ENCODE assay signal across 8 cellular contexts in genomic region chr1:181128592-181129497, GRCh38. TPM values are rescaled to one million over a fixed set of nuclear protein-coding genes. Genes with fewer than 3 reads are reported as not detected.
DNase-seq lines count a peak whose midpoint lies in the region; ATAC-seq, FAIRE-seq and TF ChIP-seq lines count a peak whose summit lies in the region.

No MANE protein-coding gene starts in this region.

- no peak for TF ChIP-seq CTCF in HEK293 (tag by site-specific recombination; IDR thresholded peaks at IDR 0.05)

- FAIRE-seq in GM18507 (lab: Jason Lieb, UNC): peak; percentile 78

- no peaks in the 10 kb centered on the region for H3K36me3 ChIP-seq in HEK293 (ENCODE audit: control insufficient read depth in 2 of 2, insufficient read depth in 1 of 2, low read length in 2 of 2)

- H3K27me3 Mint-ChIP-seq in natural killer cell treated with Interleukin-12 subunit alpha and Interleukin-12 subunit beta and Interleukin-15 and Interleukin-18, amount 100 ng/mL, for 72 hours: peaks cover 0 to 10% of the 10 kb centered on the region in 2 donors

- peaks cover 31 to 40% of the 10 kb centered on the region in 2 donors for H3K4me1 Mint-ChIP-seq in natural killer cell treated with Interleukin-12 subunit alpha and Interleukin-12 subunit beta and Interleukin-15 and Interleukin-18, amount 100 ng/mL, for 72 hours (ENCODE audit: low read depth in 2 of 2)

- H3K27ac ChIP-seq in HEK293 (ENCODE audit: extremely low read depth, low read depth, low read length): no peak overlapping the region

- peak in 1 of 2 donors; percentile 34 for ATAC-seq in natural killer cell treated with Interleukin-12 subunit alpha and Interleukin-12 subunit beta and Interleukin-15 and Interleukin-18, amount 100 ng/mL, for 72 hours

- H3K4me3 Mint-ChIP-seq in natural killer cell treated with Interleukin-12 subunit alpha and Interleukin-12 subunit beta and Interleukin-15 and Interleukin-18, amount 100 ng/mL, for 72 hours: peak overlapping the region; percentile 35

- DNase-seq in GM18507 (ENCODE audit: extremely low spot score, insufficient read length, low read depth) (no peak), NCI-H1092 treated with DMSO at 0.1 percent for 48 hours (lab: John Stamatoyannopoulos, UW) (peak; percentile 49), astrocyte of the hippocampus (ENCODE audit: low read depth, low spot score) (peak; percentile 36), AG08396 (ENCODE audit: low spot score) (no peak), GM03348 (ENCODE audit: low spot score) (no peak)
- no peak for DNase-seq in natural killer cell treated with Interleukin-12 subunit alpha and Interleukin-12 subunit beta and Interleukin-15 and Interleukin-18, amount 100 ng/mL, for 72 hours (ENCODE audit: low spot score)
- no peak for DNase-seq in NK-92 treated with Interleukin-12 subunit alpha and Interleukin-12 subunit beta, amount 100 ng/mL, for 24 hours (lab: John Stamatoyannopoulos, UW)

- peak overlapping the region; percentile 16 to 24 for H3K27ac Mint-ChIP-seq in natural killer cell treated with Interleukin-12 subunit alpha and Interleukin-12 subunit beta and Interleukin-15 and Interleukin-18, amount 100 ng/mL, for 72 hours

- CTCF ChIA-PET in HEK293 (lab: Yijun Ruan, JAX): interaction anchor here (0.6 to 0.9 kb wide), 4 partner anchors 12 to 96 kb away, joined by 3 to 8 read pairs (median 6); no protein-coding TSS in a partner anchor

- POLR2A ChIA-PET in HEK293 (lab: Yijun Ruan, JAX): interaction anchor here (0.5 to 4.2 kb wide), 4 partner anchors 24 to 39 kb away, joined by 3 to 39 read pairs (median 15); partner anchors contain the start of gene IER5

- H3K4me3 ChIP-seq in HEK293 (ENCODE audit: low read depth, low read length): no peak overlapping the region

- no peaks in the 10 kb centered on the region for H3K36me3 Mint-ChIP-seq in natural killer cell treated with Interleukin-12 subunit alpha and Interleukin-12 subunit beta and Interleukin-15 and Interleukin-18, amount 100 ng/mL, for 72 hours

- H3K9me3 Mint-ChIP-seq in natural killer cell treated with Interleukin-12 subunit alpha and Interleukin-12 subunit beta and Interleukin-15 and Interleukin-18, amount 100 ng/mL, for 72 hours: no peaks in the 10 kb centered on the region

- H3K9me3 ChIP-seq in HEK293 (ENCODE audit: control insufficient read depth, insufficient read depth, low read depth, low read length): no peaks in the 10 kb centered on the region

- peaks cover 3% of the 10 kb centered on the region; the same call in 1 of the 2 replicates for H3K4me1 ChIP-seq in HEK293 (ENCODE audit: control insufficient read depth, insufficient read depth, low read length)

TF ChIP-seq in HEK293, 187 proteins besides CTCF, POLR2A, EP300 and RAD21:
- TF ChIP-seq ZNF335 (tag by site-specific recombination; conservative IDR thresholded peaks at IDR 0.05) (peak; percentile 70), ZNF830 (tag by site-specific recombination; IDR thresholded peaks at IDR 0.05; ENCODE audit: low read depth) (no peak), ZBTB8A (tag by site-specific recombination; IDR thresholded peaks at IDR 0.05) (0 out of 2 replicates have a peak, but pooled peaks have one; percentile 23), ZFHX2 (tag by site-specific recombination; conservative IDR thresholded peaks at IDR 0.05) (peak; percentile 52), ZNF155 (tag by site-specific recombination; IDR thresholded peaks at IDR 0.05) (no peak), SCRT1 (tag by site-specific recombination; IDR thresholded peaks at IDR 0.05; ENCODE audit: borderline replicate concordance) (no peak), ZBTB17 (tag by site-specific recombination; IDR thresholded peaks at IDR 0.05) (0 out of 2 replicates have a peak, but pooled peaks have one; percentile 29), ZIC2 (tag by site-specific recombination; IDR thresholded peaks at IDR 0.05) (peak; percentile 82), ZNF843 (tag by site-specific recombination; IDR thresholded peaks at IDR 0.05) (no peak), PRDM1 (tag by site-specific recombination; IDR thresholded peaks at IDR 0.05) (peak; percentile 52; the same call in 1 of the 2 replicates)
- TF ChIP-seq, protein P1, sequence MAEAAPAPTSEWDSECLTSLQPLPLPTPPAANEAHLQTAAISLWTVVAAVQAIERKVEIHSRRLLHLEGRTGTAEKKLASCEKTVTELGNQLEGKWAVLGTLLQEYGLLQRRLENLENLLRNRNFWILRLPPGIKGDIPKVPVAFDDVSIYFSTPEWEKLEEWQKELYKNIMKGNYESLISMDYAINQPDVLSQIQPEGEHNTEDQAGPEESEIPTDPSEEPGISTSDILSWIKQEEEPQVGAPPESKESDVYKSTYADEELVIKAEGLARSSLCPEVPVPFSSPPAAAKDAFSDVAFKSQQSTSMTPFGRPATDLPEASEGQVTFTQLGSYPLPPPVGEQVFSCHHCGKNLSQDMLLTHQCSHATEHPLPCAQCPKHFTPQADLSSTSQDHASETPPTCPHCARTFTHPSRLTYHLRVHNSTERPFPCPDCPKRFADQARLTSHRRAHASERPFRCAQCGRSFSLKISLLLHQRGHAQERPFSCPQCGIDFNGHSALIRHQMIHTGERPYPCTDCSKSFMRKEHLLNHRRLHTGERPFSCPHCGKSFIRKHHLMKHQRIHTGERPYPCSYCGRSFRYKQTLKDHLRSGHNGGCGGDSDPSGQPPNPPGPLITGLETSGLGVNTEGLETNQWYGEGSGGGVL (tag by site-specific recombination; IDR thresholded peaks at IDR 0.05): peak; percentile 64
- TF ChIP-seq, protein P2, sequence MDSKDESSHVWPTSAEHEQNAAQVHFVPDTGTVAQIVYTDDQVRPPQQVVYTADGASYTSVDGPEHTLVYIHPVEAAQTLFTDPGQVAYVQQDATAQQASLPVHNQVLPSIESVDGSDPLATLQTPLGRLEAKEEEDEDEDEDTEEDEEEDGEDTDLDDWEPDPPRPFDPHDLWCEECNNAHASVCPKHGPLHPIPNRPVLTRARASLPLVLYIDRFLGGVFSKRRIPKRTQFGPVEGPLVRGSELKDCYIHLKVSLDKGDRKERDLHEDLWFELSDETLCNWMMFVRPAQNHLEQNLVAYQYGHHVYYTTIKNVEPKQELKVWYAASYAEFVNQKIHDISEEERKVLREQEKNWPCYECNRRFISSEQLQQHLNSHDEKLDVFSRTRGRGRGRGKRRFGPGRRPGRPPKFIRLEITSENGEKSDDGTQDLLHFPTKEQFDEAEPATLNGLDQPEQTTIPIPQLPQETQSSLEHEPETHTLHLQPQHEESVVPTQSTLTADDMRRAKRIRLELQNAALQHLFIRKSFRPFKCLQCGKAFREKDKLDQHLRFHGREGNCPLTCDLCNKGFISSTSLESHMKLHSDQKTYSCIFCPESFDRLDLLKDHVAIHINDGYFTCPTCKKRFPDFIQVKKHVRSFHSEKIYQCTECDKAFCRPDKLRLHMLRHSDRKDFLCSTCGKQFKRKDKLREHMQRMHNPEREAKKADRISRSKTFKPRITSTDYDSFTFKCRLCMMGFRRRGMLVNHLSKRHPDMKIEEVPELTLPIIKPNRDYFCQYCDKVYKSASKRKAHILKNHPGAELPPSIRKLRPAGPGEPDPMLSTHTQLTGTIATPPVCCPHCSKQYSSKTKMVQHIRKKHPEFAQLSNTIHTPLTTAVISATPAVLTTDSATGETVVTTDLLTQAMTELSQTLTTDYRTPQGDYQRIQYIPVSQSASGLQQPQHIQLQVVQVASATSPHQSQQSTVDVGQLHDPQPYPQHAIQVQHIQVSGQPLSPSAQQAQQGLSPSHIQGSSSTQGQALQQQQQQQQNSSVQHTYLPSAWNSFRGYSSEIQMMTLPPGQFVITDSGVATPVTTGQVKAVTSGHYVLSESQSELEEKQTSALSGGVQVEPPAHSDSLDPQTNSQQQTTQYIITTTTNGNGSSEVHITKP (tag by site-specific recombination; IDR thresholded peaks at IDR 0.05): peak; percentile 41; the same call in 1 of the 2 replicates

RNA-seq across cellular contexts. Expression of gene IER5, which starts 40.3 kb away (rescaled TPM):
- total RNA-seq in natural killer cell treated with Interleukin-12 subunit alpha and Interleukin-12 subunit beta and Interleukin-15 and Interleukin-18, amount 100 ng/mL, for 72 hours: 10 to 100 TPM; 57.1 to 91.7 TPM

Comparison
In these comparisons a context has a peak if more than half of its experiments do, and no peak if none do; other contexts are left out.
1. DNase-seq: peak in NCI-H1092 treated with DMSO at 0.1 percent for 48 hours (single experiment) and astrocyte of the hippocampus (single experiment); none in GM18507 (single experiment), natural killer cell treated with Interleukin-12 subunit alpha and Interleukin-12 subunit beta and Interleukin-15 and Interleukin-18, amount 100 ng/mL, for 72 hours (single experiment), AG08396 (single experiment), GM03348 (single experiment) and NK-92 treated with Interleukin-12 subunit alpha and Interleukin-12 subunit beta, amount 100 ng/mL, for 24 hours (single experiment).